In genomic region chr9:95048225-95049087, GRCh38 we compare ENCODE assay signal across 7 cellular contexts.
A peak's percentile ranks its signal among the peaks of the same experiment; 100 is the strongest.
DNase-seq lines count a peak whose midpoint lies in the region; ATAC-seq, FAIRE-seq and TF ChIP-seq lines count a peak whose summit lies in the region.

No MANE protein-coding gene starts in this region.

- peak overlapping the region; percentile 70 to 87 (median 79) for H3K27ac Mint-ChIP-seq in nephron

- H3K4me1 ChIP-seq in stomach, result peaks cover 32 to 94% (median 75%) of the 10 kb centered on the region in 4 donors

- H3K4me3 ChIP-seq in stomach, result peak overlapping the region; percentile 50 to 59 (median 54)

- no peaks in the 10 kb centered on the region for H3K9me3 ChIP-seq in stomach

- 0 to 3% (median 1%) methylated on average over 25 to 58 of the region's 58 CpGs for WGBS in stomach, 5 donors

- ATAC-seq in HG03025 (IDR thresholded peaks at IDR 0.05; ENCODE audit: low FRiP score, unreplicated experiment), result peak; percentile 55
- peak; percentile 95 for ATAC-seq in esophagus mucosa

- H3K4me3 Mint-ChIP-seq in nephron, result peak overlapping the region; percentile 85 to 90 (median 87)

- peak; percentile 55 for DNase-seq in GM18507 (ENCODE audit: extremely low spot score, insufficient read length, low read depth)
- DNase-seq in NOMO-1 (lab: John Stamatoyannopoulos, UW; ENCODE audit: unreplicated experiment in 2 of 2), result peak; percentile 77 to 90
- peak; percentile 41 for DNase-seq in activated T-cell treated with anti-CD3 and anti-CD28 coated beads for 4 hours
- DNase-seq in stomach, result peak; percentile 85

- FAIRE-seq in GM18507 (lab: Jason Lieb, UNC), result no peak

- peaks cover 0 to 12% (median 6%) of the 10 kb centered on the region in 4 donors for H3K36me3 ChIP-seq in stomach

- peaks cover 19% of the 10 kb centered on the region for H3K36me3 Mint-ChIP-seq in nephron (ENCODE audit: low read depth)

- peak overlapping the region; percentile 85 to 93 (median 89) for H3K27ac ChIP-seq in stomach

- no peaks in the 10 kb centered on the region for H3K9me3 Mint-ChIP-seq in nephron

- no peak for TF ChIP-seq CTCF in nephron (IDR thresholded peaks at IDR 0.05; ENCODE audit: unreplicated experiment in 3 of 3)
- no peak for TF ChIP-seq CTCF in stomach (IDR thresholded peaks at IDR 0.05)

- TF ChIP-seq POLR2A in stomach (IDR thresholded peaks at IDR 0.05), result peak in 2 of 4 donors; percentile 59 to 75

- H3K4me1 Mint-ChIP-seq in nephron, result peaks cover 39% of the 10 kb centered on the region

- no peak for TF ChIP-seq EP300 in stomach (IDR thresholded peaks at IDR 0.05)

- H3K27me3 Mint-ChIP-seq in nephron (ENCODE audit: low read depth), result peaks cover 45% of the 10 kb centered on the region

- no peaks in the 10 kb centered on the region for H3K27me3 ChIP-seq in stomach

- intact Hi-C loops in stomach (cut with DNase I; ENCODE audit: low total_unique reads), result no loop called here

Comparison
In these comparisons a context has a peak if more than half of its experiments do, and no peak if none do; other contexts are left out.
1. Peak in every context shown above with its lines: DNase-seq, ATAC-seq, H3K4me3 ChIP-seq and H3K27ac ChIP-seq.